In genomic region chr1:229005097-229005496, GRCh38 we compare ENCODE assay signal across 23 cellular contexts.
DNase-seq lines count a peak whose midpoint lies in the region; ATAC-seq lines count a peak whose summit lies in the region.
"Had no signal": no experiment of that assay in that cellular context is flagged by ENCODE, and none has a peak within 500 bp of the region (broad histone marks: within the 10 kb centered on the region; RNA-seq: fewer than 3 reads in every experiment).

No MANE protein-coding gene starts in this region.

- no peak overlapping the region for H3K4me2 ChIP-seq in mesendoderm (ENCODE audit: low read length)
- H3K4me2 ChIP-seq: BLaER1 treated with 17β-estradiol and CSF1 and Interleukin-3, amounts not matched to agents 10 nM and 100 nM had no signal

- no CpG with 5 or more reads among the region's 3 CpGs for WGBS in mesendoderm (ENCODE audit: extremely low coverage, insufficient coverage, low lambda C conversion rate)

- H3K23ac ChIP-seq in mesendoderm (ENCODE audit: low read length), result no peak overlapping the region

- no peaks in the 10 kb centered on the region for H3K36me3 Mint-ChIP-seq in T-helper 17 cell (ENCODE audit: low read depth)

- H3K27me3 Mint-ChIP-seq in T-helper 17 cell, result no peaks in the 10 kb centered on the region
- H3K27me3 Mint-ChIP-seq: CD4-positive, alpha-beta T cell had no signal

- no peaks in the 10 kb centered on the region for H3K36me3 ChIP-seq in mesendoderm (ENCODE audit: control insufficient read depth, insufficient read depth, low read length)
- H3K36me3 ChIP-seq: BLaER1 treated with 17β-estradiol and CSF1 and Interleukin-3, amounts not matched to agents 10 nM and 100 nM; MG63; SJSA1 had no signal

- no peaks in the 10 kb centered on the region for H3K27me3 ChIP-seq in mesendoderm (ENCODE audit: insufficient read depth, low read length, poor library complexity)
- H3K27me3 ChIP-seq: BLaER1 treated with 17β-estradiol and CSF1 and Interleukin-3, amounts not matched to agents 10 nM and 100 nM; MG63; SJSA1 had no signal

- H3K56ac ChIP-seq in mesendoderm (ENCODE audit: low read length), result peak overlapping the region; percentile 56

- peaks cover 8% of the 10 kb centered on the region for H3K4me1 Mint-ChIP-seq in T-helper 17 cell

- no peak overlapping the region for H2BK15ac ChIP-seq in mesendoderm (replicated peaks; ENCODE audit: low read depth)

- H3K4me3 ChIP-seq in mesendoderm (ENCODE audit: low read length), result no peak overlapping the region
- H3K4me3 ChIP-seq: BLaER1 treated with 17β-estradiol and CSF1 and Interleukin-3, amounts not matched to agents 10 nM and 100 nM; MG63; SJSA1 had no signal

- no peak overlapping the region for H2BK5ac ChIP-seq in mesendoderm (ENCODE audit: low read length)

- no peaks in the 10 kb centered on the region for H3K79me1 ChIP-seq in mesendoderm (ENCODE audit: low read length)

- H3K27ac Mint-ChIP-seq in T-helper 17 cell, result peak overlapping the region; percentile 24
- H3K27ac Mint-ChIP-seq: CD4-positive, alpha-beta T cell had no signal

- H3K27ac ChIP-seq in caudate nucleus (ENCODE audit: low read depth, low read length) (peak overlapping the region; percentile 90), mesendoderm (ENCODE audit: low read depth, low read length) (no peak overlapping the region), temporal lobe (ENCODE audit: low read depth, low read length) (peak overlapping the region; percentile 93)
- H3K27ac ChIP-seq: BLaER1 treated with 17β-estradiol and CSF1 and Interleukin-3, amounts not matched to agents 10 nM and 100 nM; SJSA1 had no signal

- H4K8ac ChIP-seq in mesendoderm (ENCODE audit: low read depth, low read length), result no peak overlapping the region

- no peaks in the 10 kb centered on the region for H3K79me2 ChIP-seq in mesendoderm (ENCODE audit: control insufficient read depth, insufficient read depth, low read length)

- H3K4me3 Mint-ChIP-seq in T-helper 17 cell, result no peak overlapping the region
- H3K4me3 Mint-ChIP-seq: CD4-positive, alpha-beta T cell had no signal

- H4K5ac ChIP-seq in mesendoderm (ENCODE audit: low read length), result no peak overlapping the region

- H2AK5ac ChIP-seq in mesendoderm (ENCODE audit: low read length), result peak overlapping the region; percentile 12

- H3K9ac ChIP-seq in mesendoderm (ENCODE audit: low read length), result no peak overlapping the region
- H3K9ac ChIP-seq: BLaER1 treated with 17β-estradiol and CSF1 and Interleukin-3, amounts not matched to agents 10 nM and 100 nM had no signal

- H3K4ac ChIP-seq in mesendoderm (ENCODE audit: low read depth, low read length), result no peak overlapping the region

- DNase-seq in T-helper 17 cell (no peak), caudate nucleus (lab: John Stamatoyannopoulos, UW) (no peak), mesendoderm (no peak), Ammon's horn (ENCODE audit: low spot score) (no peak)
- DNase-seq in activated effector memory CD4-positive, alpha-beta T cell treated with Interleukin-2 at 50 U/mL for 16 hours, result no peak
- DNase-seq: CD4-positive, alpha-beta T cell; GOT3; HCEC 1CT; KBM-7; MG63; NCI-H1105 treated with DMSO at 0.1 percent for 48 hours; NCI-H146; NCI-H2081; NCI-H2227 treated with DMSO at 0.1 percent for 48 hours; NCI-H526 treated with DMSO at 0.1 percent for 48 hours; Right ventricle myocardium superior; RPMI8226 had no signal

- peaks cover 6% of the 10 kb centered on the region for H3K4me1 ChIP-seq in mesendoderm (ENCODE audit: control insufficient read depth, low read depth, low read length)

- ATAC-seq in T-helper 17 cell, result no peak
- ATAC-seq in GM18502 (IDR thresholded peaks at IDR 0.05; ENCODE audit: poor library complexity, unreplicated experiment), result no peak
- ATAC-seq in GM19023 (IDR thresholded peaks at IDR 0.05; ENCODE audit: unreplicated experiment), result no peak
- ATAC-seq: HepG2 had no signal

- no peak overlapping the region for H2BK120ac ChIP-seq in mesendoderm (ENCODE audit: low read depth, low read length)

- H3K18ac ChIP-seq in mesendoderm (ENCODE audit: low read length), result no peak overlapping the region

- H3K9me3 ChIP-seq in T-helper 17 cell (ENCODE audit: control insufficient read depth, low read length, poor library complexity, severe bottlenecking), result no peaks in the 10 kb centered on the region
- H3K9me3 ChIP-seq: BLaER1 treated with 17β-estradiol and CSF1 and Interleukin-3, amounts not matched to agents 10 nM and 100 nM; MG63; SJSA1 had no signal
